18 cellular contexts compared by ENCODE assay signal in the genomic region with DNA sequence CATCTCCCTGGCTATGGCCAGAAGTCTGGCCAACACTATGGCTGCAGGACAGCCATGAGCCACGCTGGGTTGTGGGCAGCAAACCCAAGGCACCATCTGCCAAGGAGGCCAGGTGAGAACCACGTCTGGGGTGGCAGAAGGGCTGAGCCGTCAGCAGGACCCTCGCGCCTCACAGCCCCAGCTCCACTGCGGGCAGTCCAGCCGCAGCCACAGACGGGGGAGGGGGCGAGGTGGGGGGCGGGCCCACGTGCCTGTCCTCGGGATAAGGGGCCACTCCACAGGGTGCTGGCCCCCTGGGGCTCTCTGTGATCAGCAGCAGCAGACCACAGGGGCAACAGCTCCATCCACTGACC. TPM values are rescaled to one million over a fixed set of nuclear protein-coding genes. Genes with fewer than 3 reads are reported as not detected.
DNase-seq lines count a peak whose midpoint lies in the region; ATAC-seq and TF ChIP-seq lines count a peak whose summit lies in the region.
"Had no signal": no experiment of that assay in that cellular context is flagged by ENCODE, and none has a peak within 500 bp of the region (broad histone marks: within the 10 kb centered on the region; RNA-seq: fewer than 3 reads in every experiment).

No MANE protein-coding gene starts in this region.

- H3K4me1 ChIP-seq in heart right ventricle (peaks cover 8 to 44% (median 33%) of the 10 kb centered on the region in 9 donors), mucosa of descending colon (ENCODE audit: low read depth) (peaks cover 7% of the 10 kb centered on the region), foreskin keratinocyte (no peaks in the 10 kb centered on the region), Peyer's patch (peaks cover 0 to 23% (median 2%) of the 10 kb centered on the region in 4 donors)

- intact Hi-C loops in left ventricle myocardium superior (cut with micrococcal nuclease), result loop anchor here (10.0 kb wide), 1 partner anchor 76 kb away; no protein-coding TSS in a partner anchor
- intact Hi-C loops in heart right ventricle (cut with DNase I), result loop anchor here in 1 of 10 donors (10.0 kb wide), 1 partner anchor 216 kb away; no protein-coding TSS in a partner anchor
- intact Hi-C loops in mucosa of descending colon (cut with DNase I, micrococcal nuclease), result loop anchor here in 1 of 2 donors (5.0 kb wide), 1 partner anchor 74 kb away; no protein-coding TSS in a partner anchor

- TF ChIP-seq CTCF in heart right ventricle (IDR thresholded peaks at IDR 0.05), result no peak
- no peak for TF ChIP-seq CTCF in mucosa of descending colon (IDR thresholded peaks at IDR 0.05)
- TF ChIP-seq CTCF in foreskin keratinocyte (conservative IDR thresholded peaks at IDR 0.05), result no peak
- no peak for TF ChIP-seq CTCF in Peyer's patch (IDR thresholded peaks at IDR 0.05)

- TF ChIP-seq POLR2A in Peyer's patch (IDR thresholded peaks at IDR 0.05), result no peak

- 25 to 27% methylated on average over 12 of the region's 12 CpGs for WGBS in heart right ventricle, 2 donors

- ATAC-seq in left ventricle myocardium superior, result no peak
- no peak for ATAC-seq in heart right ventricle
- no peak for ATAC-seq in mucosa of descending colon
- no peak for ATAC-seq in foreskin keratinocyte

- no peak overlapping the region for H3K4me3 ChIP-seq in heart right ventricle
- no peak overlapping the region for H3K4me3 ChIP-seq in mucosa of descending colon
- H3K4me3 ChIP-seq in Peyer's patch, result no peak overlapping the region
- H3K4me3 ChIP-seq: GM23248 had no signal

- peak; percentile 20 for DNase-seq in left ventricle myocardium superior
- no peak for DNase-seq in heart right ventricle
- DNase-seq in cerebellar cortex (ENCODE audit: low spot score), result peak; percentile 65
- DNase-seq in mucosa of descending colon, result peak in 2 of 3 donors; percentile 32 to 44
- DNase-seq in SKM-1 (lab: John Stamatoyannopoulos, UW; ENCODE audit: unreplicated experiment), result no peak
- no peak for DNase-seq in foreskin keratinocyte
- no peak for DNase-seq in GF-D8 (lab: John Stamatoyannopoulos, UW)
- DNase-seq in Peyer's patch, result no peak
- DNase-seq: COR-L47, GM23248, MM.1S, NCI-H1105, NCI-H187, NCI-H2171, NCI-H446 treated with DMSO at 0.1 percent for 48 hours, NCI-H748 treated with DMSO at 0.1 percent for 48 hours, SHP77 had no signal

- H3K27ac ChIP-seq in heart right ventricle, result no peak overlapping the region
- H3K27ac ChIP-seq in foreskin keratinocyte, result no peak overlapping the region
- H3K27ac ChIP-seq in Peyer's patch, result no peak overlapping the region
- H3K27ac ChIP-seq: GM23248, KMS-11 had no signal

- H3K27me3 ChIP-seq in heart right ventricle (peaks cover 0 to 35% (median 28%) of the 10 kb centered on the region in 7 donors), foreskin keratinocyte (peaks cover 47% of the 10 kb centered on the region), Peyer's patch (no peaks in the 10 kb centered on the region)

- H3K36me3 ChIP-seq in heart right ventricle, result peaks cover 0 to 12% (median 0%) of the 10 kb centered on the region in 9 donors
- H3K36me3 ChIP-seq in mucosa of descending colon (ENCODE audit: low read depth), result no peaks in the 10 kb centered on the region
- no peaks in the 10 kb centered on the region for H3K36me3 ChIP-seq in Peyer's patch

- no peaks in the 10 kb centered on the region for H3K9me3 ChIP-seq in heart right ventricle
- no peaks in the 10 kb centered on the region for H3K9me3 ChIP-seq in mucosa of descending colon
- peaks cover 0 to 6% (median 0%) of the 10 kb centered on the region in 4 donors for H3K9me3 ChIP-seq in Peyer's patch

RNA-seq across cellular contexts. Expression of gene BAIAP2, which starts 6.5 kb away (rescaled TPM):
- total RNA-seq in left ventricle myocardium superior (32.7 TPM), heart right ventricle (10 to 100 TPM in 9 of 10 donors, 1 to 10 TPM in 1; 9.5 to 25.8 (median 13.8) TPM), mucosa of descending colon (10 to 100 TPM; 11.6 to 76.7 (median 19.4) TPM), foreskin keratinocyte (104 and 106 TPM in 2 replicates), Peyer's patch (10 to 100 TPM; 10.2 to 61.9 (median 17.6) TPM)
- polyA plus RNA-seq in heart right ventricle (10 to 100 TPM; 16.1 to 18.7 TPM), foreskin keratinocyte (117 and 118 TPM in 2 replicates)

RNA-seq across cellular contexts. Expression of gene CHMP6, which starts 36.8 kb away (rescaled TPM):
- total RNA-seq in left ventricle myocardium superior (19.5 TPM), heart right ventricle (10 to 100 TPM; 17.5 to 26.4 (median 22.1) TPM), mucosa of descending colon (10 to 100 TPM; 35.1 to 43.9 (median 35.4) TPM), foreskin keratinocyte (26.1 and 27.1 TPM in 2 replicates), Peyer's patch (10 to 100 TPM; 29.9 to 57.8 (median 37.1) TPM)
- polyA plus RNA-seq in heart right ventricle (10 to 100 TPM; 23.8 to 30.6 TPM), foreskin keratinocyte (41.1 and 43.9 TPM in 2 replicates)

Comparison
In these comparisons a context has a peak if more than half of its experiments do, and no peak if none do; other contexts are left out.
1. DNase-seq: peak in left ventricle myocardium superior (single experiment), cerebellar cortex (single experiment) and mucosa of descending colon (2 of 3); none in heart right ventricle (0 of 2), SKM-1 (single experiment), foreskin keratinocyte (0 of 2), GF-D8 (single experiment) and Peyer's patch (0 of 3).